ENCODE assay signal across 11 cellular contexts in genomic region chr3:188881954-188882641, GRCh38.
DNase-seq lines count a peak whose midpoint lies in the region; ATAC-seq, FAIRE-seq and TF ChIP-seq lines count a peak whose summit lies in the region.
"Had no signal": no experiment of that assay in that cellular context is flagged by ENCODE, and none has a peak within 500 bp of the region (broad histone marks: within the 10 kb centered on the region; RNA-seq: fewer than 3 reads in every experiment).

No MANE protein-coding gene starts in this region.

- H4K20me1 ChIP-seq in endothelial cell of umbilical vein (replicated peaks; ENCODE audit: control insufficient read depth, extremely low read depth, insufficient read depth, low read length) = no peaks in the 10 kb centered on the region

- peak overlapping the region; percentile 49 for H3K4me2 ChIP-seq in endothelial cell of umbilical vein (ENCODE audit: insufficient read depth, low read length)

- no peak overlapping the region for H2AFZ ChIP-seq in endothelial cell of umbilical vein (ENCODE audit: low read depth, low read length)

- H3K9me3 ChIP-seq in Caco-2 (no peaks in the 10 kb centered on the region), endothelial cell of umbilical vein (replicated peaks; ENCODE audit: control insufficient read depth, insufficient read depth, low read length) (no peaks in the 10 kb centered on the region)

- H3K27ac Mint-ChIP-seq in Caco-2 (ENCODE audit: unreplicated experiment) = peak overlapping the region; percentile 84
- no peak overlapping the region for H3K27ac Mint-ChIP-seq in activated naive CD4-positive, alpha-beta T cell treated with anti-CD3 and anti-CD28 coated beads, Interleukin-2, amount 50 U/mL, for 72 hours
- H3K27ac Mint-ChIP-seq in WTC11 = no peak overlapping the region

- H3K27me3 Mint-ChIP-seq in Caco-2 (ENCODE audit: insufficient read depth, unreplicated experiment) (no peaks in the 10 kb centered on the region), WTC11 (ENCODE audit: low read depth) (no peaks in the 10 kb centered on the region)

- H3K4me1 ChIP-seq in Caco-2 (peaks cover 14% of the 10 kb centered on the region), endothelial cell of umbilical vein (ENCODE audit: control insufficient read depth, extremely low read depth, insufficient read depth, low read length) (peaks cover 37% of the 10 kb centered on the region)

- H3K9me1 ChIP-seq in endothelial cell of umbilical vein (replicated peaks; ENCODE audit: control insufficient read depth, extremely low read depth, insufficient read depth, low read length) = no peaks in the 10 kb centered on the region

- H3K4me3 Mint-ChIP-seq in Caco-2 (ENCODE audit: unreplicated experiment) = no peak overlapping the region
- H3K4me3 Mint-ChIP-seq in WTC11 = no peak overlapping the region

- intact Hi-C loops in Caco-2 (cut with micrococcal nuclease; ENCODE audit: unreplicated experiment) (loop anchor here (1.0 to 5.0 kb wide), 3 partner anchors 36 to 65 kb away; no protein-coding TSS in a partner anchor), endothelial cell of umbilical vein (cut with micrococcal nuclease) (loop anchor here (5.0 kb wide), 4 partner anchors 95 to 1685 kb away; partner anchors contain the start of gene LPP)

- DNase-seq in Caco-2 (no peak), NCI-H226 (peak; percentile 77), endothelial cell of umbilical vein (ENCODE audit: low read depth, low spot score) (peak; percentile 70), non-pigmented ciliary epithelial cell (ENCODE audit: low read depth) (peak; percentile 88), substantia nigra (lab: John Stamatoyannopoulos, UW) (no peak), cerebellum (ENCODE audit: low spot score) (no peak), WTC11 (ENCODE audit: low spot score) (no peak)
- no peak for DNase-seq in activated naive CD4-positive, alpha-beta T cell treated with anti-CD3 and anti-CD28 coated beads, Interleukin-2, amount 50 U/mL, for 72 hours (ENCODE audit: low spot score in 2 of 2)
- DNase-seq: DMS53, NCI-H510A had no signal

- ATAC-seq in activated naive CD4-positive, alpha-beta T cell treated with anti-CD3 and anti-CD28 coated beads, Interleukin-2, amount 50 U/mL, for 72 hours = no peak
- no peak for ATAC-seq in WTC11

- peaks cover 51% of the 10 kb centered on the region for H3K36me3 Mint-ChIP-seq in Caco-2 (ENCODE audit: insufficient read depth, unreplicated experiment)
- H3K36me3 Mint-ChIP-seq in activated naive CD4-positive, alpha-beta T cell treated with anti-CD3 and anti-CD28 coated beads, Interleukin-2, amount 50 U/mL, for 72 hours = peaks cover 5 to 7% of the 10 kb centered on the region in 2 donors
- no peaks in the 10 kb centered on the region for H3K36me3 Mint-ChIP-seq in WTC11

- H3K9me3 Mint-ChIP-seq in Caco-2 (ENCODE audit: unreplicated experiment) (peaks cover 9% of the 10 kb centered on the region), WTC11 (no peaks in the 10 kb centered on the region)
- no peaks in the 10 kb centered on the region for H3K9me3 Mint-ChIP-seq in activated naive CD4-positive, alpha-beta T cell treated with anti-CD3 and anti-CD28 coated beads, Interleukin-2, amount 50 U/mL, for 72 hours

- dilution Hi-C loops in endothelial cell of umbilical vein (cut with MboI; ENCODE audit: extremely low pct_ligation_motif_present, low sequenced_read_pairs) = no loop called here

- CTCF ChIA-PET in Caco-2 (lab: Charles Lee) (no interaction called here), endothelial cell of umbilical vein (lab: Charles Lee) (interaction anchor here (0.9 to 2.5 kb wide), 9 partner anchors 19 to 1144 kb away, joined by 3 to 13 read pairs (median 4); no protein-coding TSS in a partner anchor), WTC11 (lab: Charles Lee) (no interaction called here)

- TF ChIP-seq CTCF in Caco-2 (IDR thresholded peaks at IDR 0.05; ENCODE audit: insufficient read depth in 1 of 2, low read depth in 1 of 2, low read length in 1 of 2, severe bottlenecking in 1 of 2, unreplicated experiment in 1 of 2) = no peak
- no peak for TF ChIP-seq CTCF in endothelial cell of umbilical vein (IDR thresholded peaks at IDR 0.05; ENCODE audit: extremely low read depth in 1 of 2, insufficient read depth in 1 of 2, low read depth in 1 of 2, low read length in 2 of 2)
- no peak for TF ChIP-seq CTCF in WTC11 (IDR thresholded peaks at IDR 0.05)

- peak overlapping the region; percentile 45 for H3K9ac ChIP-seq in endothelial cell of umbilical vein (replicated peaks; ENCODE audit: extremely low read depth, insufficient read depth, low read length)

- H3K4me3 ChIP-seq in Caco-2 (ENCODE audit: low read depth, low read length) (no peak overlapping the region), endothelial cell of umbilical vein (replicated peaks in 1 of 3; ENCODE audit: insufficient read depth in 1 of 3, low read depth in 1 of 3, low read length in 3 of 3) (no peak overlapping the region)
- H3K4me3 ChIP-seq: skin epidermis had no signal

- H3K4me1 Mint-ChIP-seq in Caco-2 (ENCODE audit: low read depth, unreplicated experiment) = peaks cover 14% of the 10 kb centered on the region
- H3K4me1 Mint-ChIP-seq in WTC11 = no peaks in the 10 kb centered on the region

- POLR2A ChIA-PET in Caco-2 (lab: Charles Lee) (no interaction called here), endothelial cell of umbilical vein (lab: Charles Lee) (interaction anchor here (1.0 to 1.4 kb wide), 2 partner anchors 18 to 66 kb away, joined by 3 read pairs; no protein-coding TSS in a partner anchor), WTC11 (lab: Charles Lee) (no interaction called here)

- BruUV-seq in Caco-2 (replicated peaks; lab: Mats Ljungman, UMichigan) (no TSS peak), endothelial cell of umbilical vein (replicated peaks; lab: Mats Ljungman, UMichigan) (no TSS peak)

- H3K27me3 ChIP-seq in Caco-2 (replicated peaks; ENCODE audit: control insufficient read depth, insufficient read depth, low read length) (no peaks in the 10 kb centered on the region), endothelial cell of umbilical vein (ENCODE audit: control insufficient read depth in 2 of 2, insufficient read depth in 2 of 2, low read length in 2 of 2) (no peaks in the 10 kb centered on the region)

- peak; percentile 49 for FAIRE-seq in endothelial cell of umbilical vein (lab: Jason Lieb, UNC)

- H3K27ac ChIP-seq in endothelial cell of umbilical vein (ENCODE audit: insufficient read depth, low read depth, low read length) = peak overlapping the region; percentile 74
- no peak overlapping the region for H3K27ac ChIP-seq in substantia nigra (ENCODE audit: low read depth, low read length, poor library complexity, severe bottlenecking)

- H3K36me3 ChIP-seq in Caco-2 (ENCODE audit: control insufficient read depth, insufficient read depth, low read length) = no peaks in the 10 kb centered on the region
- H3K36me3 ChIP-seq in endothelial cell of umbilical vein (ENCODE audit: control insufficient read depth in 2 of 2, extremely low read depth in 1 of 2, insufficient read depth in 2 of 2, low read length in 2 of 2) = no peaks in the 10 kb centered on the region

- no peak for TF ChIP-seq POLR2A in endothelial cell of umbilical vein (IDR thresholded peaks at IDR 0.05; ENCODE audit: low read depth, low read length)

- no peaks in the 10 kb centered on the region for H3K79me2 ChIP-seq in endothelial cell of umbilical vein (ENCODE audit: control insufficient read depth, insufficient read depth, low read length)

TF ChIP-seq in endothelial cell of umbilical vein, 7 proteins besides CTCF, POLR2A, EP300 and RAD21:
- TF ChIP-seq EZH2 (IDR thresholded peaks at IDR 0.05; ENCODE audit: borderline replicate concordance, low read depth, low read length, severe bottlenecking) (no peak), MYC (IDR thresholded peaks at IDR 0.05; ENCODE audit: low read depth, low read length) (no peak), GATA2 (IDR thresholded peaks at IDR 0.05; ENCODE audit: insufficient read depth, insufficient read length, low read depth, low read length) (peak; percentile 60), MAX (IDR thresholded peaks at IDR 0.05; ENCODE audit: insufficient read depth, insufficient read length) (no peak), FOS (IDR thresholded peaks at IDR 0.05; ENCODE audit: borderline replicate concordance, insufficient read depth, low read length) (peak; percentile 74), JUN (IDR thresholded peaks at IDR 0.05; ENCODE audit: borderline replicate concordance, insufficient read depth, insufficient read length, low read depth) (peak; percentile 90)
TF ChIP-seq in endothelial cell of umbilical vein: peak in this region for 3.

TF ChIP-seq in WTC11, 78 proteins besides CTCF, POLR2A, EP300 and RAD21 (continues in another document):
- TF ChIP-seq ARID4B (CRISPR knock-in tag; IDR thresholded peaks at IDR 0.05; ENCODE audit: borderline replicate concordance) = no peak

Comparison
In these comparisons a context has a peak if more than half of its experiments do, and no peak if none do; other contexts are left out.
1. DNase-seq: peak in NCI-H226 (single experiment), endothelial cell of umbilical vein (single experiment) and non-pigmented ciliary epithelial cell (single experiment); none in Caco-2 (0 of 2), substantia nigra (0 of 49), cerebellum (single experiment), activated naive CD4-positive, alpha-beta T cell treated with anti-CD3 and anti-CD28 coated beads, Interleukin-2, amount 50 U/mL, for 72 hours (0 of 2) and WTC11 (single experiment).